Comparison of ENCODE assay signal across 1 cellular context in the genomic region with DNA sequence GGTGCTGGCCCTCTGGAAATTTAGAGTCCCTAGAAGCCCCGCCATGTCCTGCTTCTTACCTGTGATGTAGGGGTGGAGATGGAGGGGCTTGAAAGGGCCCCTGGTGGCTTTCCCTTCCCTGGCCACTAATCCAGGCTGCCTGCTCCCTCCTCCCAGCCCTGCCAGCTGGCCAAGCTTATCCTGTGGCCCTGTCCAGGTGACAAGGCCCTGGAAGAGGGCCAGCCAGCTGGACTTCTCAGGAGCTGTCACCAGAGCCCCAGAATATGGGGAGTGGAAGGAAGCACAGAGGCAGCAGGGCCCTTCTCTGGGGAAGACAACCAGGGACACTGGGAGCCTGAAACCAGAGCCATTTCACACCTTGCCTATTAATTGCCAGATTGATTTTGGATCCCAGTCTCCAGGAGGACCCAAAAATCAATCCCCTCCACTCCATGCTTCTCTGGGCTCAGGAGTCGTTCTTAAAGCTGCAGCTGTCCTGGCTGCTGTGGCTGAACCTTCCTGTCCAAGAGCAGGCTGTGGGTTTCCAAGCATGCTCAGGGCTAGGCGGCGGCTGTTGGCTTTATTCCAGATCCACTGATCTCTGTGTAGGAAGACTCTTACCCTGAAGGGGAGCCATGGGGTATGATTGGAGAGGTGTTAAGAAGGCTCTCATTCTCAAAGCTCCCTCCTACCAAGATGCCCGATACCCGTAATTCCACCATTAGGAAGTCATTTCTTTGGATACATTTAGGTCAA.
TF ChIP-seq lines count a peak whose summit lies in the region.

No MANE protein-coding gene starts in this region.

TF ChIP-seq in SK-N-SH, 30 proteins besides CTCF, POLR2A, EP300 and RAD21 (continued from another document):
- TF ChIP-seq SMC3 (IDR thresholded peaks at IDR 0.05; ENCODE audit: low read depth, low read length) = no peak
